In genomic region chr2:32464441-32464840, GRCh38 we compare ENCODE assay signal across 16 cellular contexts.
"Had no signal": no experiment of that assay in that cellular context is flagged by ENCODE, and none has a peak within 500 bp of the region (broad histone marks: within the 10 kb centered on the region; RNA-seq: fewer than 3 reads in every experiment).

No MANE protein-coding gene starts in this region.

- H3K4me1 Mint-ChIP-seq: activated B cell treated with CpG ODN at 0.5 μM for 24 hours; stimulated activated naive CD8-positive, alpha-beta T cell treated with anti-CD3 and anti-CD28 coated beads, Interleukin-15, amount 100 ng/mL, for 72 hours had no signal

- DNase-seq: activated B cell treated with CpG ODN at 0.5 μM for 24 hours; activated CD4-positive, alpha-beta T cell treated with anti-CD3 and anti-CD28 coated beads, Interleukin-2, amount 50 U/mL, for 1 hour; gastrocnemius medialis; left ventricle myocardium superior; mesendoderm; sigmoid colon; stimulated activated CD4-positive, alpha-beta T cell treated with anti-CD3 and anti-CD28 coated beads, Interleukin-15, amount 100 ng/mL, for 24 hours; stimulated activated CD4-positive, alpha-beta T cell treated with anti-CD3 and anti-CD28 coated beads, Interleukin-4, amount 100 ng/mL, for 24 hours; stimulated activated naive CD8-positive, alpha-beta T cell treated with anti-CD3 and anti-CD28 coated beads, Interleukin-15, amount 100 ng/mL, for 72 hours had no signal

- H3K27ac Mint-ChIP-seq: activated B cell treated with CpG ODN at 0.5 μM for 24 hours; activated naive CD4-positive, alpha-beta T cell treated with anti-CD3 and anti-CD28 coated beads, Interleukin-2, amount 50 U/mL, for 24 hours; activated T-helper 2 cell treated with anti-CD3 and anti-CD28 coated beads, Interferon-gamma antibody, Interleukin-2, Interleukin-4, amounts not matched to agents 10 μg/mL and 5 μg/mL and 100 μg/mL, durations not matched to agents 14 hours and 24 hours and 36 hours had no signal

- H3K27me3 Mint-ChIP-seq: activated B cell treated with CpG ODN at 0.5 μM for 24 hours; activated naive CD4-positive, alpha-beta T cell treated with anti-CD3 and anti-CD28 coated beads, Interleukin-2, amount 50 U/mL, for 24 hours; stimulated activated naive CD8-positive, alpha-beta T cell treated with anti-CD3 and anti-CD28 coated beads, Interleukin-15, amount 100 ng/mL, for 72 hours had no signal

- H3K4me3 ChIP-seq: breast epithelium, esophagus muscularis mucosa, gastrocnemius medialis, prostate gland, sigmoid colon, SK-N-MC, thoracic aorta had no signal

- H3K9me3 Mint-ChIP-seq: activated B cell treated with CpG ODN at 0.5 μM for 24 hours; activated naive CD4-positive, alpha-beta T cell treated with anti-CD3 and anti-CD28 coated beads, Interleukin-2, amount 50 U/mL, for 24 hours; activated T-helper 2 cell treated with anti-CD3 and anti-CD28 coated beads, Interferon-gamma antibody, Interleukin-2, Interleukin-4, amounts not matched to agents 10 μg/mL and 5 μg/mL and 100 μg/mL, durations not matched to agents 14 hours and 24 hours and 36 hours; stimulated activated naive CD8-positive, alpha-beta T cell treated with anti-CD3 and anti-CD28 coated beads, Interleukin-15, amount 100 ng/mL, for 72 hours had no signal

- H3K4me3 Mint-ChIP-seq: activated B cell treated with CpG ODN at 0.5 μM for 24 hours; activated naive CD4-positive, alpha-beta T cell treated with anti-CD3 and anti-CD28 coated beads, Interleukin-2, amount 50 U/mL, for 24 hours; stimulated activated naive CD8-positive, alpha-beta T cell treated with anti-CD3 and anti-CD28 coated beads, Interleukin-15, amount 100 ng/mL, for 72 hours had no signal
